In genomic region chr4:171594293-171594692, GRCh38 we compare ENCODE assay signal across 20 cellular contexts.
"Had no signal": no experiment of that assay in that cellular context is flagged by ENCODE, and none has a peak within 500 bp of the region (broad histone marks: within the 10 kb centered on the region; RNA-seq: fewer than 3 reads in every experiment).

No MANE protein-coding gene starts in this region.

- H3K27me3 ChIP-seq: hepatocyte, neutrophil, spleen, tibial nerve, upper lobe of right lung, vagina had no signal

- DNase-seq: dermis blood vessel endothelial cell; erythroblast; foreskin melanocyte; head of caudate nucleus; kidney glomerular epithelial cell; naive thymus-derived CD4-positive, alpha-beta T cell; nephron progenitor cell; spleen; stimulated activated CD4-positive, alpha-beta T cell treated with anti-CD3 and anti-CD28 coated beads, Interleukin-15, amount 100 ng/mL, for 24 hours; stimulated activated CD4-positive, alpha-beta T cell treated with anti-CD3 and anti-CD28 coated beads, Interleukin-1b, Interleukin-23, amount 100 ng/mL, for 48 hours; stimulated activated CD4-positive, alpha-beta T cell treated with anti-CD3 and anti-CD28 coated beads, Interleukin-4, amount 100 ng/mL, for 24 hours; upper lobe of right lung had no signal

- H3K27ac Mint-ChIP-seq: naive thymus-derived CD4-positive, alpha-beta T cell; nephron progenitor cell; stimulated activated memory B cell treated with anti-CD40 and anti-IgM and Interleukin-4, amounts not matched to agents 10 μg/mL and 1 μg/mL and 100 μg/mL, for 72 hours; stimulated activated naive CD8-positive, alpha-beta T cell treated with anti-CD3 and anti-CD28 coated beads, Interleukin-15, Interleukin-2, amounts not matched to agents 100 ng/mL and 50 ng/mL, for 24 hours had no signal

- H3K36me3 Mint-ChIP-seq: naive thymus-derived CD4-positive, alpha-beta T cell; stimulated activated memory B cell treated with anti-CD40 and anti-IgM and Interleukin-4, amounts not matched to agents 10 μg/mL and 1 μg/mL and 100 μg/mL, for 72 hours had no signal

- H3K36me3 ChIP-seq: neutrophil, spleen, tibial nerve, upper lobe of right lung, vagina had no signal

- H3K9me3 Mint-ChIP-seq: nephron progenitor cell; stimulated activated memory B cell treated with anti-CD40 and anti-IgM and Interleukin-4, amounts not matched to agents 10 μg/mL and 1 μg/mL and 100 μg/mL, for 72 hours had no signal

- H3K79me2 ChIP-seq: hepatocyte had no signal

- H3K4me1 ChIP-seq: spleen, upper lobe of right lung, vagina had no signal

- H3K4me1 Mint-ChIP-seq: nephron progenitor cell; stimulated activated memory B cell treated with anti-CD40 and anti-IgM and Interleukin-4, amounts not matched to agents 10 μg/mL and 1 μg/mL and 100 μg/mL, for 72 hours had no signal

- H2AFZ ChIP-seq: hepatocyte had no signal

- H3K27me3 Mint-ChIP-seq: naive thymus-derived CD4-positive, alpha-beta T cell; stimulated activated memory B cell treated with anti-CD40 and anti-IgM and Interleukin-4, amounts not matched to agents 10 μg/mL and 1 μg/mL and 100 μg/mL, for 72 hours; stimulated activated naive CD8-positive, alpha-beta T cell treated with anti-CD3 and anti-CD28 coated beads, Interleukin-15, Interleukin-2, amounts not matched to agents 100 ng/mL and 50 ng/mL, for 24 hours had no signal

- ATAC-seq: naive thymus-derived CD4-positive, alpha-beta T cell; sciatic nerve; stimulated activated memory B cell treated with anti-CD40 and anti-IgM and Interleukin-4, amounts not matched to agents 10 μg/mL and 1 μg/mL and 100 μg/mL, for 72 hours; upper lobe of right lung had no signal

- H3K27ac ChIP-seq: hepatocyte, neutrophil, spleen, tibial nerve, upper lobe of right lung, vagina had no signal

- H3K9me3 ChIP-seq: neutrophil, tibial nerve, upper lobe of right lung, vagina had no signal

- H3K4me3 Mint-ChIP-seq: naive thymus-derived CD4-positive, alpha-beta T cell; nephron progenitor cell; stimulated activated memory B cell treated with anti-CD40 and anti-IgM and Interleukin-4, amounts not matched to agents 10 μg/mL and 1 μg/mL and 100 μg/mL, for 72 hours; stimulated activated naive CD8-positive, alpha-beta T cell treated with anti-CD3 and anti-CD28 coated beads, Interleukin-15, Interleukin-2, amounts not matched to agents 100 ng/mL and 50 ng/mL, for 24 hours had no signal

- H3K4me2 ChIP-seq: hepatocyte had no signal

- H3K4me3 ChIP-seq: hepatocyte, spleen, tibial nerve, upper lobe of right lung, vagina had no signal

- FAIRE-seq: endothelial cell of umbilical vein had no signal
